ENCODE assay signal across 1 cellular context in genomic region chr9:5448016-5448415, GRCh38.
TF ChIP-seq lines count a peak whose summit lies in the region.

No MANE protein-coding gene starts in this region.

TF ChIP-seq in IMR-90, 13 proteins besides CTCF, POLR2A, EP300 and RAD21:
- TF ChIP-seq BHLHE40 (IDR thresholded peaks at IDR 0.05; ENCODE audit: low read depth, low read length), result no peak
- no peak for TF ChIP-seq MAFK (IDR thresholded peaks at IDR 0.05; ENCODE audit: low read depth, low read length)
- TF ChIP-seq SMC3 (IDR thresholded peaks at IDR 0.05; ENCODE audit: low read depth, low read length), result no peak
- TF ChIP-seq NFE2L2 (IDR thresholded peaks at IDR 0.05; ENCODE audit: low read depth, low read length), result no peak
- no peak for TF ChIP-seq FOS (IDR thresholded peaks at IDR 0.05; ENCODE audit: low read depth, low read length)
- TF ChIP-seq RFX5 (IDR thresholded peaks at IDR 0.05; ENCODE audit: low read depth, low read length), result no peak
- TF ChIP-seq MAZ (IDR thresholded peaks at IDR 0.05; ENCODE audit: borderline replicate concordance, low read depth, low read length), result no peak
- TF ChIP-seq CEBPB (IDR thresholded peaks at IDR 0.05; ENCODE audit: low read depth, low read length), result no peak
- TF ChIP-seq MXI1 (IDR thresholded peaks at IDR 0.05; ENCODE audit: borderline replicate concordance, low read depth, low read length), result no peak
- TF ChIP-seq, protein P1, sequence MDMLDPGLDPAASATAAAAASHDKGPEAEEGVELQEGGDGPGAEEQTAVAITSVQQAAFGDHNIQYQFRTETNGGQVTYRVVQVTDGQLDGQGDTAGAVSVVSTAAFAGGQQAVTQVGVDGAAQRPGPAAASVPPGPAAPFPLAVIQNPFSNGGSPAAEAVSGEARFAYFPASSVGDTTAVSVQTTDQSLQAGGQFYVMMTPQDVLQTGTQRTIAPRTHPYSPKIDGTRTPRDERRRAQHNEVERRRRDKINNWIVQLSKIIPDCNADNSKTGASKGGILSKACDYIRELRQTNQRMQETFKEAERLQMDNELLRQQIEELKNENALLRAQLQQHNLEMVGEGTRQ (IDR thresholded peaks at IDR 0.05; ENCODE audit: low read depth, low read length), result no peak
- TF ChIP-seq RCOR1 (IDR thresholded peaks at IDR 0.05; ENCODE audit: insufficient replicate concordance, low read length), result no peak
- TF ChIP-seq, protein P2, sequence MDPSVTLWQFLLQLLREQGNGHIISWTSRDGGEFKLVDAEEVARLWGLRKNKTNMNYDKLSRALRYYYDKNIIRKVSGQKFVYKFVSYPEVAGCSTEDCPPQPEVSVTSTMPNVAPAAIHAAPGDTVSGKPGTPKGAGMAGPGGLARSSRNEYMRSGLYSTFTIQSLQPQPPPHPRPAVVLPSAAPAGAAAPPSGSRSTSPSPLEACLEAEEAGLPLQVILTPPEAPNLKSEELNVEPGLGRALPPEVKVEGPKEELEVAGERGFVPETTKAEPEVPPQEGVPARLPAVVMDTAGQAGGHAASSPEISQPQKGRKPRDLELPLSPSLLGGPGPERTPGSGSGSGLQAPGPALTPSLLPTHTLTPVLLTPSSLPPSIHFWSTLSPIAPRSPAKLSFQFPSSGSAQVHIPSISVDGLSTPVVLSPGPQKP (IDR thresholded peaks at IDR 0.05; ENCODE audit: borderline replicate concordance, low read depth, low read length), result no peak
- no peak for TF ChIP-seq CHD1 (IDR thresholded peaks at IDR 0.05; ENCODE audit: low read depth, low read length)
